In the genomic region with DNA sequence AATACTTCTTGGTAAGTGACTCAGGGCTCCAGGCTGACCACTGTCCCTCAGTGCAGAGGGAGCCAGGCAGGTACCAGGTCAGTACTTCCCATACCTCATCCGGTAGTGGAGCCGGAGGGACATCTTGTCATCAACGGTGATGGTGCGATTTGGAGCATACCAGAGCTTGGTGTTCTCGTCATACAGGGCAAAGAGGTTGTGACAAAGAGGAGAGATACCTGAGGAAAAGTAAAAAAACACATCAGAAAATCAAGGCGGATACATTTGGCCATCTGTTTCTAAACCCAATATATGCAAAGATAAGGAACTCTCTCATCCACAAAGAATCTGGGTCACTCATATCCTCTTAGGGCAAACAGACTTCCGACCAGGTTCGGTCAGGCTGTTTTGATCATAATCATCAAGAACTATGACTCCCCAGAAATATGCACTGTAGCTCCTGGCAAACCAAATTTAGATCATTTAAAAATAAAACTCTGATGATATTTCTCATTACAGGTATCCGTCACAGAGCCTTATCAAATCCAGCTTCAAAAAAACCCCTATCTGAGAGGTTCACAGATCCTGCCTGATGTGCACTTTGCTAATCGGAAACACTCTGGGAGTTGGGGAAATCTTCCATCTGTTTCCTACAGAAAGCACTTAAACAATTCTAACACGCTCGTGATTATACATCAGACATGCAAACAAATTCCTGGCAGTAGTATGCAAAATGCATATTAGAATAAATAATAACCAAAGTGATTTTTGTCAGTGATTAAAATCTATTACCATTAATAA, we compare ENCODE assay signal across 24 cellular contexts.
DNase-seq lines count a peak whose midpoint lies in the region; ATAC-seq and TF ChIP-seq lines count a peak whose summit lies in the region.
"Had no signal": no experiment of that assay in that cellular context is flagged by ENCODE, and none has a peak within 500 bp of the region (broad histone marks: within the 10 kb centered on the region; RNA-seq: fewer than 3 reads in every experiment).

No MANE protein-coding gene starts in this region.

- H3K36me3 ChIP-seq in body of pancreas (replicated peaks in 1 of 2; ENCODE audit: insufficient read depth in 1 of 2, low read depth in 2 of 2) (peaks cover 0 to 8% of the 10 kb centered on the region in 2 donors), H7 (replicated peaks; ENCODE audit: control insufficient read depth, insufficient read depth, low read length) (no peaks in the 10 kb centered on the region; the same call in 1 of the 2 replicates)
- H3K36me3 ChIP-seq: uterus had no signal

- no peak for TF ChIP-seq POLR2A in body of pancreas (IDR thresholded peaks at IDR 0.05)

- no peaks in the 10 kb centered on the region for H3K27me3 ChIP-seq in body of pancreas
- H3K27me3 ChIP-seq in H7 (ENCODE audit: control insufficient read depth, insufficient read depth, low read length): no peaks in the 10 kb centered on the region
- H3K27me3 ChIP-seq: BLaER1 treated with 17β-estradiol and CSF1 and Interleukin-3, amounts not matched to agents 10 nM and 100 nM; suprapubic skin; uterus had no signal

- H3K27me3 Mint-ChIP-seq in natural killer cell (ENCODE audit: low read depth in 2 of 2) (no peaks in the 10 kb centered on the region), CD14-positive monocyte (ENCODE audit: low read depth in 3 of 3) (no peaks in the 10 kb centered on the region)
- no peaks in the 10 kb centered on the region for H3K27me3 Mint-ChIP-seq in natural killer cell treated with Interleukin-12 subunit alpha and Interleukin-12 subunit beta and Interleukin-15 and Interleukin-18, amount 100 ng/mL, for 72 hours

- no peak for ATAC-seq in natural killer cell
- no peak for ATAC-seq in natural killer cell treated with Interleukin-12 subunit alpha and Interleukin-12 subunit beta and Interleukin-15 and Interleukin-18, amount 100 ng/mL, for 72 hours
- ATAC-seq in body of pancreas: peak; percentile 38
- ATAC-seq: GM23338, K562, PC-3, right cardiac atrium had no signal

- intact Hi-C loops in natural killer cell (cut with micrococcal nuclease): no loop called here
- intact Hi-C loops in body of pancreas (cut with DNase I): no loop called here
- intact Hi-C loops in CD14-positive monocyte (cut with micrococcal nuclease): no loop called here

- TF ChIP-seq CTCF in natural killer cell (IDR thresholded peaks at IDR 0.05): no peak
- TF ChIP-seq CTCF in body of pancreas (IDR thresholded peaks at IDR 0.05): no peak
- TF ChIP-seq CTCF in CD14-positive monocyte (IDR thresholded peaks at IDR 0.05): no peak

- peaks cover 39% of the 10 kb centered on the region for H3K4me1 ChIP-seq in body of pancreas
- H3K4me1 ChIP-seq: BLaER1 treated with 17β-estradiol and CSF1 and Interleukin-3, amounts not matched to agents 10 nM and 100 nM; uterus had no signal

- H3K36me3 Mint-ChIP-seq in natural killer cell: peaks cover 18% of the 10 kb centered on the region
- H3K36me3 Mint-ChIP-seq in natural killer cell treated with Interleukin-12 subunit alpha and Interleukin-12 subunit beta and Interleukin-15 and Interleukin-18, amount 100 ng/mL, for 72 hours: peaks cover 28% of the 10 kb centered on the region
- peaks cover 74 to 78% of the 10 kb centered on the region in 2 donors for H3K36me3 Mint-ChIP-seq in CD14-positive monocyte

- H3K4me3 ChIP-seq in body of pancreas (no peak overlapping the region), H7 (ENCODE audit: insufficient read depth, low read depth, low read length) (no peak overlapping the region)
- H3K4me3 ChIP-seq: BLaER1 treated with 17β-estradiol and CSF1 and Interleukin-3, amounts not matched to agents 10 nM and 100 nM; GM23338; K562; suprapubic skin; uterus had no signal

- H3K9me3 ChIP-seq in body of pancreas: no peaks in the 10 kb centered on the region
- H3K9me3 ChIP-seq: BLaER1 treated with 17β-estradiol and CSF1 and Interleukin-3, amounts not matched to agents 10 nM and 100 nM; suprapubic skin; uterus had no signal

- DNase-seq in natural killer cell (no peak), body of pancreas (no peak), lung microvascular endothelial cell (ENCODE audit: low read depth in 2 of 2) (peak; percentile 83 to 93), H7 (no peak), CD14-positive monocyte (ENCODE audit: low spot score) (no peak)
- no peak for DNase-seq in natural killer cell treated with Interleukin-12 subunit alpha and Interleukin-12 subunit beta and Interleukin-15 and Interleukin-18, amount 100 ng/mL, for 72 hours (ENCODE audit: low spot score)
- no peak for DNase-seq in activated effector memory CD4-positive, alpha-beta T cell treated with anti-CD3 and anti-CD28 coated beads, Interleukin-2, amount 50 U/mL, for 16 hours
- no peak for DNase-seq in activated CD4-positive, CD25-positive, alpha-beta regulatory T cell treated with anti-CD3 and anti-CD28 coated beads, Interleukin-2, amount 50 U/mL, for 72 hours
- DNase-seq: activated CD4-positive, alpha-beta T cell treated with anti-CD3 and anti-CD28 coated beads, Interleukin-2, amount 50 U/mL, for 48 hours; activated gamma-delta T cell treated with Interleukin-2 at 50 U/mL for 16 hours; amygdala; caudate nucleus; NCI-H1694; NCI-H2227 treated with DMSO at 0.1 percent for 48 hours; occipital lobe; PC-3; right cardiac atrium; SHP77; T-helper 1 cell; uterus had no signal

- H3K4me1 Mint-ChIP-seq in natural killer cell (peaks cover 93 to 97% of the 10 kb centered on the region in 2 donors), CD14-positive monocyte (no peaks in the 10 kb centered on the region)
- peaks cover 78 to 79% of the 10 kb centered on the region in 2 donors for H3K4me1 Mint-ChIP-seq in natural killer cell treated with Interleukin-12 subunit alpha and Interleukin-12 subunit beta and Interleukin-15 and Interleukin-18, amount 100 ng/mL, for 72 hours (ENCODE audit: low read depth in 2 of 2)

- 46% methylated on average over 12 of the region's 12 CpGs for WGBS in body of pancreas, 2 donors

- peak overlapping the region; percentile 79 to 93 for H3K27ac Mint-ChIP-seq in natural killer cell
- H3K27ac Mint-ChIP-seq in natural killer cell treated with Interleukin-12 subunit alpha and Interleukin-12 subunit beta and Interleukin-15 and Interleukin-18, amount 100 ng/mL, for 72 hours: peak overlapping the region in 1 of 2 donors; percentile 75
- H3K27ac Mint-ChIP-seq in CD14-positive monocyte: peak overlapping the region in 2 of 7 donors; percentile 6 to 53
- H3K27ac Mint-ChIP-seq: GM23338 had no signal

- peak overlapping the region; percentile 30 to 57 (median 52) for H3K27ac ChIP-seq in body of pancreas
- H3K27ac ChIP-seq: BLaER1 treated with 17β-estradiol and CSF1 and Interleukin-3, amounts not matched to agents 10 nM and 100 nM; suprapubic skin; uterus had no signal

- H3K9me3 Mint-ChIP-seq in natural killer cell (no peaks in the 10 kb centered on the region), CD14-positive monocyte (no peaks in the 10 kb centered on the region)
- no peaks in the 10 kb centered on the region for H3K9me3 Mint-ChIP-seq in natural killer cell treated with Interleukin-12 subunit alpha and Interleukin-12 subunit beta and Interleukin-15 and Interleukin-18, amount 100 ng/mL, for 72 hours
- H3K9me3 Mint-ChIP-seq: GM23338 had no signal

- H3K4me3 Mint-ChIP-seq in natural killer cell (peak overlapping the region; percentile 62), CD14-positive monocyte (no peak overlapping the region)
- no peak overlapping the region for H3K4me3 Mint-ChIP-seq in natural killer cell treated with Interleukin-12 subunit alpha and Interleukin-12 subunit beta and Interleukin-15 and Interleukin-18, amount 100 ng/mL, for 72 hours
- H3K4me3 Mint-ChIP-seq: GM23338 had no signal

Comparison
In these comparisons a context has a peak if more than half of its experiments do, and no peak if none do; other contexts are left out.
1. DNase-seq: peak in lung microvascular endothelial cell (2 of 2); none in natural killer cell (single experiment), natural killer cell treated with Interleukin-12 subunit alpha and Interleukin-12 subunit beta and Interleukin-15 and Interleukin-18, amount 100 ng/mL, for 72 hours (single experiment), body of pancreas (0 of 4), activated effector memory CD4-positive, alpha-beta T cell treated with anti-CD3 and anti-CD28 coated beads, Interleukin-2, amount 50 U/mL, for 16 hours (single experiment), activated CD4-positive, CD25-positive, alpha-beta regulatory T cell treated with anti-CD3 and anti-CD28 coated beads, Interleukin-2, amount 50 U/mL, for 72 hours (single experiment), H7 (single experiment) and CD14-positive monocyte (single experiment).